Comparison of ENCODE assay signal across 1 cellular context in the genomic region with DNA sequence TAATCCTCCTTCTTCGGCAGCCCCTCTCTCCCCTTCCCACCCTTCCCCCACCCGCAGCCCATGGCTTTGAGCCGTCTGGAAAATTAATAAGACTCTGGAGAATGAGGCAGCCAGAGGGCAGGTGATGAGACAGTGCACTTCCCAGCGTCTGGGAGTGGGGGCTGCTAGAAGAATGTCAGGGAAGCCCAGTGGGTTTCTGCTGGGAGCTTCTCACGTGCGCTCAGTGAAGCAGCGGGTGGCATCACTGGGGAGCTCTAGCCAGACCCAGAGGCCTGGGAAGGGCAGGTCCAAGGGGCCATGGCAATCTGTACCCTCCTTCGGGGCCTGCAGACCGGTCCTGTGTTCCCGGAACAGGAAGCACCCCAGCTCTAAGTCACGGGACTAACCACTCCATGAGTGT.
A peak's percentile ranks its signal among the peaks of the same experiment; 100 is the strongest.
TF ChIP-seq lines count a peak whose summit lies in the region.

No MANE protein-coding gene starts in this region.

TF ChIP-seq in GM12878, 131 proteins besides CTCF, POLR2A, EP300 and RAD21 (continued from another document):
- TF ChIP-seq, protein P1, sequence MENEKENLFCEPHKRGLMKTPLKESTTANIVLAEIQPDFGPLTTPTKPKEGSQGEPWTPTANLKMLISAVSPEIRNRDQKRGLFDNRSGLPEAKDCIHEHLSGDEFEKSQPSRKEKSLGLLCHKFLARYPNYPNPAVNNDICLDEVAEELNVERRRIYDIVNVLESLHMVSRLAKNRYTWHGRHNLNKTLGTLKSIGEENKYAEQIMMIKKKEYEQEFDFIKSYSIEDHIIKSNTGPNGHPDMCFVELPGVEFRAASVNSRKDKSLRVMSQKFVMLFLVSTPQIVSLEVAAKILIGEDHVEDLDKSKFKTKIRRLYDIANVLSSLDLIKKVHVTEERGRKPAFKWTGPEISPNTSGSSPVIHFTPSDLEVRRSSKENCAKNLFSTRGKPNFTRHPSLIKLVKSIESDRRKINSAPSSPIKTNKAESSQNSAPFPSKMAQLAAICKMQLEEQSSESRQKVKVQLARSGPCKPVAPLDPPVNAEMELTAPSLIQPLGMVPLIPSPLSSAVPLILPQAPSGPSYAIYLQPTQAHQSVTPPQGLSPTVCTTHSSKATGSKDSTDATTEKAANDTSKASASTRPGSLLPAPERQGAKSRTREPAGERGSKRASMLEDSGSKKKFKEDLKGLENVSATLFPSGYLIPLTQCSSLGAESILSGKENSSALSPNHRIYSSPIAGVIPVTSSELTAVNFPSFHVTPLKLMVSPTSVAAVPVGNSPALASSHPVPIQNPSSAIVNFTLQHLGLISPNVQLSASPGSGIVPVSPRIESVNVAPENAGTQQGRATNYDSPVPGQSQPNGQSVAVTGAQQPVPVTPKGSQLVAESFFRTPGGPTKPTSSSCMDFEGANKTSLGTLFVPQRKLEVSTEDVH (IDR thresholded peaks at IDR 0.05; ENCODE audit: low read depth, partially characterized antibody): no peak
- TF ChIP-seq SMC3 (IDR thresholded peaks at IDR 0.05; ENCODE audit: borderline replicate concordance, low read length) (no peak), CBFB (IDR thresholded peaks at IDR 0.05; ENCODE audit: low read depth) (no peak), SREBF2 (IDR thresholded peaks at IDR 0.05; ENCODE audit: low read length) (no peak), FOXM1 (IDR thresholded peaks at IDR 0.05; ENCODE audit: low read depth, low read length) (peak; percentile 22; the same call in 1 of the 2 replicates), STAT1 (conservative IDR thresholded peaks at IDR 0.05) (no peak), CBX5 (IDR thresholded peaks at IDR 0.05; ENCODE audit: low read depth) (no peak), MEF2A (IDR thresholded peaks at IDR 0.05; ENCODE audit: insufficient read depth, low read depth, low read length) (no peak), MXI1 (IDR thresholded peaks at IDR 0.05; ENCODE audit: low read depth, low read length) (no peak), IRF4 (IDR thresholded peaks at IDR 0.05; ENCODE audit: low read depth, low read length) (no peak), BHLHE40 (IDR thresholded peaks at IDR 0.05; ENCODE audit: borderline replicate concordance in 1 of 2, low read depth in 2 of 2, low read length in 1 of 2) (0 out of 4 replicates have a peak, but pooled peaks of 1 of the 2 experiments have one; percentile 21), ZBED1 (IDR thresholded peaks at IDR 0.05; ENCODE audit: borderline replicate concordance) (peak; percentile 45; the same call in 1 of the 2 replicates)
- TF ChIP-seq, protein P2, sequence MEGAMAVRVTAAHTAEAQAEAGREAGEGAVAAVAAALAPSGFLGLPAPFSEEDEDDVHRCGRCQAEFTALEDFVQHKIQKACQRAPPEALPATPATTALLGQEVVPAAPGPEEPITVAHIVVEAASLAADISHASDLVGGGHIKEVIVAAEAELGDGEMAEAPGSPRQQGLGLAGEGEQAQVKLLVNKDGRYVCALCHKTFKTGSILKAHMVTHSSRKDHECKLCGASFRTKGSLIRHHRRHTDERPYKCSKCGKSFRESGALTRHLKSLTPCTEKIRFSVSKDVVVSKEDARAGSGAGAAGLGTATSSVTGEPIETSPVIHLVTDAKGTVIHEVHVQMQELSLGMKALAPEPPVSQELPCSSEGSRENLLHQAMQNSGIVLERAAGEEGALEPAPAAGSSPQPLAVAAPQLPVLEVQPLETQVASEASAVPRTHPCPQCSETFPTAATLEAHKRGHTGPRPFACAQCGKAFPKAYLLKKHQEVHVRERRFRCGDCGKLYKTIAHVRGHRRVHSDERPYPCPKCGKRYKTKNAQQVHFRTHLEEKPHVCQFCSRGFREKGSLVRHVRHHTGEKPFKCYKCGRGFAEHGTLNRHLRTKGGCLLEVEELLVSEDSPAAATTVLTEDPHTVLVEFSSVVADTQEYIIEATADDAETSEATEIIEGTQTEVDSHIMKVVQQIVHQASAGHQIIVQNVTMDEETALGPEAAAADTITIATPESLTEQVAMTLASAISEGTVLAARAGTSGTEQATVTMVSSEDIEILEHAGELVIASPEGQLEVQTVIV (IDR thresholded peaks at IDR 0.05; ENCODE audit: borderline replicate concordance, partially characterized antibody): no peak
- TF ChIP-seq, protein P3, sequence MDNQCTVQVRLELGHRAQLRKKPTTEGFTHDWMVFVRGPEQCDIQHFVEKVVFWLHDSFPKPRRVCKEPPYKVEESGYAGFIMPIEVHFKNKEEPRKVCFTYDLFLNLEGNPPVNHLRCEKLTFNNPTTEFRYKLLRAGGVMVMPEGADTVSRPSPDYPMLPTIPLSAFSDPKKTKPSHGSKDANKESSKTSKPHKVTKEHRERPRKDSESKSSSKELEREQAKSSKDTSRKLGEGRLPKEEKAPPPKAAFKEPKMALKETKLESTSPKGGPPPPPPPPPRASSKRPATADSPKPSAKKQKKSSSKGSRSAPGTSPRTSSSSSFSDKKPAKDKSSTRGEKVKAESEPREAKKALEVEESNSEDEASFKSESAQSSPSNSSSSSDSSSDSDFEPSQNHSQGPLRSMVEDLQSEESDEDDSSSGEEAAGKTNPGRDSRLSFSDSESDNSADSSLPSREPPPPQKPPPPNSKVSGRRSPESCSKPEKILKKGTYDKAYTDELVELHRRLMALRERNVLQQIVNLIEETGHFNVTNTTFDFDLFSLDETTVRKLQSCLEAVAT (IDR thresholded peaks at IDR 0.05): peak; percentile 45; the same call in 1 of the 2 replicates
- TF ChIP-seq, protein P4, sequence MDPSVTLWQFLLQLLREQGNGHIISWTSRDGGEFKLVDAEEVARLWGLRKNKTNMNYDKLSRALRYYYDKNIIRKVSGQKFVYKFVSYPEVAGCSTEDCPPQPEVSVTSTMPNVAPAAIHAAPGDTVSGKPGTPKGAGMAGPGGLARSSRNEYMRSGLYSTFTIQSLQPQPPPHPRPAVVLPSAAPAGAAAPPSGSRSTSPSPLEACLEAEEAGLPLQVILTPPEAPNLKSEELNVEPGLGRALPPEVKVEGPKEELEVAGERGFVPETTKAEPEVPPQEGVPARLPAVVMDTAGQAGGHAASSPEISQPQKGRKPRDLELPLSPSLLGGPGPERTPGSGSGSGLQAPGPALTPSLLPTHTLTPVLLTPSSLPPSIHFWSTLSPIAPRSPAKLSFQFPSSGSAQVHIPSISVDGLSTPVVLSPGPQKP (IDR thresholded peaks at IDR 0.05; ENCODE audit: low read depth, low read length): no peak
- TF ChIP-seq, protein P5, sequence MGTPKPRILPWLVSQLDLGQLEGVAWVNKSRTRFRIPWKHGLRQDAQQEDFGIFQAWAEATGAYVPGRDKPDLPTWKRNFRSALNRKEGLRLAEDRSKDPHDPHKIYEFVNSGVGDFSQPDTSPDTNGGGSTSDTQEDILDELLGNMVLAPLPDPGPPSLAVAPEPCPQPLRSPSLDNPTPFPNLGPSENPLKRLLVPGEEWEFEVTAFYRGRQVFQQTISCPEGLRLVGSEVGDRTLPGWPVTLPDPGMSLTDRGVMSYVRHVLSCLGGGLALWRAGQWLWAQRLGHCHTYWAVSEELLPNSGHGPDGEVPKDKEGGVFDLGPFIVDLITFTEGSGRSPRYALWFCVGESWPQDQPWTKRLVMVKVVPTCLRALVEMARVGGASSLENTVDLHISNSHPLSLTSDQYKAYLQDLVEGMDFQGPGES (IDR thresholded peaks at IDR 0.05): no peak
- TF ChIP-seq, protein P6, sequence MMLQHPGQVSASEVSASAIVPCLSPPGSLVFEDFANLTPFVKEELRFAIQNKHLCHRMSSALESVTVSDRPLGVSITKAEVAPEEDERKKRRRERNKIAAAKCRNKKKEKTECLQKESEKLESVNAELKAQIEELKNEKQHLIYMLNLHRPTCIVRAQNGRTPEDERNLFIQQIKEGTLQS (IDR thresholded peaks at IDR 0.05; ENCODE audit: borderline replicate concordance, extremely low read depth, low read depth, low read length): no peak
- TF ChIP-seq, protein P7, sequence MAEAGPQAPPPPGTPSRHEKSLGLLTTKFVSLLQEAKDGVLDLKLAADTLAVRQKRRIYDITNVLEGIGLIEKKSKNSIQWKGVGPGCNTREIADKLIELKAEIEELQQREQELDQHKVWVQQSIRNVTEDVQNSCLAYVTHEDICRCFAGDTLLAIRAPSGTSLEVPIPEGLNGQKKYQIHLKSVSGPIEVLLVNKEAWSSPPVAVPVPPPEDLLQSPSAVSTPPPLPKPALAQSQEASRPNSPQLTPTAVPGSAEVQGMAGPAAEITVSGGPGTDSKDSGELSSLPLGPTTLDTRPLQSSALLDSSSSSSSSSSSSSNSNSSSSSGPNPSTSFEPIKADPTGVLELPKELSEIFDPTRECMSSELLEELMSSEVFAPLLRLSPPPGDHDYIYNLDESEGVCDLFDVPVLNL (IDR thresholded peaks at IDR 0.05; ENCODE audit: low read depth, low read length): no peak
